Comparison of ENCODE assay signal across 9 cellular contexts in genomic region chr6:156883497-156884252, GRCh38.
DNase-seq lines count a peak whose midpoint lies in the region; ATAC-seq and TF ChIP-seq lines count a peak whose summit lies in the region.
"Had no signal": no experiment of that assay in that cellular context is flagged by ENCODE, and none has a peak within 500 bp of the region (broad histone marks: within the 10 kb centered on the region; RNA-seq: fewer than 3 reads in every experiment).

No MANE protein-coding gene starts in this region.

- peak overlapping the region; percentile 58 for H3K4me3 Mint-ChIP-seq in CD8-positive, alpha-beta T cell
- peak overlapping the region; percentile 12 to 63 for H3K4me3 Mint-ChIP-seq in activated T-cell treated with anti-CD3 and anti-CD28 coated beads, Interleukin-2, amount 50 U/mL, for 72 hours
- peak overlapping the region; percentile 2 to 90 (median 64) for H3K4me3 Mint-ChIP-seq in naive B cell
- no peak overlapping the region for H3K4me3 Mint-ChIP-seq in activated CD8-positive, alpha-beta memory T cell treated with anti-CD3 and anti-CD28 coated beads, Interleukin-2, amount 10 ng/mL, durations not matched to agents 7 days and 5 days

- ATAC-seq in CD8-positive, alpha-beta T cell, result peak; percentile 55
- peak; percentile 44 for ATAC-seq in HG03039 (IDR thresholded peaks at IDR 0.05; ENCODE audit: unreplicated experiment)
- ATAC-seq in activated T-cell treated with anti-CD3 and anti-CD28 coated beads, Interleukin-2, amount 50 U/mL, for 72 hours (replicated peaks in 1 of 2), result peak; percentile 60 to 69
- peak; percentile 83 to 86 for ATAC-seq in naive B cell (ENCODE audit: low read depth in 2 of 2)
- ATAC-seq in HG03139 (IDR thresholded peaks at IDR 0.05; ENCODE audit: unreplicated experiment), result no peak
- no peak for ATAC-seq in activated CD8-positive, alpha-beta memory T cell treated with anti-CD3 and anti-CD28 coated beads, Interleukin-2, amount 10 ng/mL, durations not matched to agents 7 days and 5 days

- H3K36me3 ChIP-seq in CD8-positive, alpha-beta T cell (ENCODE audit: insufficient read depth, low read length), result no peaks in the 10 kb centered on the region

- no peaks in the 10 kb centered on the region for H3K9me3 ChIP-seq in CD8-positive, alpha-beta T cell (ENCODE audit: low read length)

- no peaks in the 10 kb centered on the region for H3K27me3 ChIP-seq in CD8-positive, alpha-beta T cell (ENCODE audit: insufficient read depth, low read length)

- peaks cover 90% of the 10 kb centered on the region for H3K4me1 Mint-ChIP-seq in CD8-positive, alpha-beta T cell (ENCODE audit: low read depth)
- H3K4me1 Mint-ChIP-seq in activated T-cell treated with anti-CD3 and anti-CD28 coated beads, Interleukin-2, amount 50 U/mL, for 72 hours (ENCODE audit: low read depth), result peaks cover 68% of the 10 kb centered on the region
- H3K4me1 Mint-ChIP-seq in naive B cell, result peaks cover 69 to 97% (median 81%) of the 10 kb centered on the region in 3 donors
- H3K4me1 Mint-ChIP-seq in activated CD8-positive, alpha-beta memory T cell treated with anti-CD3 and anti-CD28 coated beads, Interleukin-2, amount 10 ng/mL, durations not matched to agents 7 days and 5 days, result peaks cover 22% of the 10 kb centered on the region

- peaks cover 60% of the 10 kb centered on the region for H3K4me1 ChIP-seq in CD8-positive, alpha-beta T cell (ENCODE audit: insufficient read depth, low read length)

- peak in 1 of 7 experiments; percentile 34 for DNase-seq in CD8-positive, alpha-beta T cell
- DNase-seq in activated T-cell treated with anti-CD3 and anti-CD28 coated beads, Interleukin-2, amount 50 U/mL, for 72 hours, result peak in 1 of 2 donors; percentile 44
- DNase-seq in naive B cell, result peak; percentile 23
- DNase-seq in HUDEP-2 (lab: John Stamatoyannopoulos, UW; ENCODE audit: unreplicated experiment in 76 of 76), result no peak
- DNase-seq in activated CD8-positive, alpha-beta memory T cell treated with anti-CD3 and anti-CD28 coated beads, Interleukin-2, amount 10 ng/mL, durations not matched to agents 7 days and 5 days, result no peak
- DNase-seq in substantia nigra (lab: John Stamatoyannopoulos, UW), result no peak

- no peaks in the 10 kb centered on the region for H3K27me3 Mint-ChIP-seq in CD8-positive, alpha-beta T cell (ENCODE audit: low read depth)
- no peaks in the 10 kb centered on the region for H3K27me3 Mint-ChIP-seq in activated T-cell treated with anti-CD3 and anti-CD28 coated beads, Interleukin-2, amount 50 U/mL, for 72 hours (ENCODE audit: low read depth)
- no peaks in the 10 kb centered on the region for H3K27me3 Mint-ChIP-seq in naive B cell
- H3K27me3 Mint-ChIP-seq in activated CD8-positive, alpha-beta memory T cell treated with anti-CD3 and anti-CD28 coated beads, Interleukin-2, amount 10 ng/mL, durations not matched to agents 7 days and 5 days, result no peaks in the 10 kb centered on the region

- intact Hi-C loops in CD8-positive, alpha-beta T cell (cut with DNase I, micrococcal nuclease), result no loop called here

- H3K27ac ChIP-seq in CD8-positive, alpha-beta T cell (ENCODE audit: low read depth, low read length), result no peak overlapping the region
- no peak overlapping the region for H3K27ac ChIP-seq in substantia nigra (ENCODE audit: low read depth, low read length, poor library complexity, severe bottlenecking)
- H3K27ac ChIP-seq: HL-60 had no signal

- no peaks in the 10 kb centered on the region for H3K9me3 Mint-ChIP-seq in CD8-positive, alpha-beta T cell
- H3K9me3 Mint-ChIP-seq in activated T-cell treated with anti-CD3 and anti-CD28 coated beads, Interleukin-2, amount 50 U/mL, for 72 hours, result no peaks in the 10 kb centered on the region
- no peaks in the 10 kb centered on the region for H3K9me3 Mint-ChIP-seq in naive B cell
- H3K9me3 Mint-ChIP-seq in activated CD8-positive, alpha-beta memory T cell treated with anti-CD3 and anti-CD28 coated beads, Interleukin-2, amount 10 ng/mL, durations not matched to agents 7 days and 5 days (ENCODE audit: low read depth), result no peaks in the 10 kb centered on the region

- TF ChIP-seq CTCF in CD8-positive, alpha-beta T cell (IDR thresholded peaks at IDR 0.05), result no peak

- H3K4me3 ChIP-seq in CD8-positive, alpha-beta T cell (ENCODE audit: low read depth, low read length), result no peak overlapping the region

- no peaks in the 10 kb centered on the region for H3K36me3 Mint-ChIP-seq in CD8-positive, alpha-beta T cell
- no peaks in the 10 kb centered on the region for H3K36me3 Mint-ChIP-seq in activated T-cell treated with anti-CD3 and anti-CD28 coated beads, Interleukin-2, amount 50 U/mL, for 72 hours (ENCODE audit: insufficient read depth in 2 of 2)
- H3K36me3 Mint-ChIP-seq in naive B cell, result peaks cover 0 to 4% of the 10 kb centered on the region in 2 donors
- peaks cover 4% of the 10 kb centered on the region for H3K36me3 Mint-ChIP-seq in activated CD8-positive, alpha-beta memory T cell treated with anti-CD3 and anti-CD28 coated beads, Interleukin-2, amount 10 ng/mL, durations not matched to agents 7 days and 5 days

- POLR2A ChIA-PET in CD8-positive, alpha-beta T cell (lab: Charles Lee), result interaction anchor here (2.0 kb wide), 1 partner anchor 18 kb away, joined by 6 read pairs; no protein-coding TSS in a partner anchor

- CTCF ChIA-PET in CD8-positive, alpha-beta T cell (lab: Charles Lee), result interaction anchor here (1.0 to 1.1 kb wide), 2 partner anchors 8 to 352 kb away, joined by 3 read pairs; no protein-coding TSS in a partner anchor
- CTCF ChIA-PET in activated CD8-positive, alpha-beta memory T cell treated with anti-CD3 and anti-CD28 coated beads, Interleukin-2, amount 10 ng/mL, durations not matched to agents 7 days and 5 days (lab: Charles Lee), result interaction anchor here (1.1 kb wide), 1 partner anchor 11 kb away, joined by 3 read pairs; no protein-coding TSS in a partner anchor

- peak overlapping the region; percentile 64 for H3K27ac Mint-ChIP-seq in CD8-positive, alpha-beta T cell
- no peak overlapping the region for H3K27ac Mint-ChIP-seq in activated T-cell treated with anti-CD3 and anti-CD28 coated beads, Interleukin-2, amount 50 U/mL, for 72 hours
- H3K27ac Mint-ChIP-seq in naive B cell, result peak overlapping the region; percentile 73 to 93 (median 84)
- no peak overlapping the region for H3K27ac Mint-ChIP-seq in activated CD8-positive, alpha-beta memory T cell treated with anti-CD3 and anti-CD28 coated beads, Interleukin-2, amount 10 ng/mL, durations not matched to agents 7 days and 5 days

Comparison
In these comparisons a context has a peak if more than half of its experiments do, and no peak if none do; other contexts are left out.
1. ATAC-seq: peak in CD8-positive, alpha-beta T cell (single experiment), HG03039 (single experiment), activated T-cell treated with anti-CD3 and anti-CD28 coated beads, Interleukin-2, amount 50 U/mL, for 72 hours (2 of 2) and naive B cell (2 of 2); none in HG03139 (single experiment) and activated CD8-positive, alpha-beta memory T cell treated with anti-CD3 and anti-CD28 coated beads, Interleukin-2, amount 10 ng/mL, durations not matched to agents 7 days and 5 days (single experiment).
2. H3K27ac Mint-ChIP-seq: peak in CD8-positive, alpha-beta T cell (single experiment) and naive B cell (6 of 6); none in activated T-cell treated with anti-CD3 and anti-CD28 coated beads, Interleukin-2, amount 50 U/mL, for 72 hours (single experiment) and activated CD8-positive, alpha-beta memory T cell treated with anti-CD3 and anti-CD28 coated beads, Interleukin-2, amount 10 ng/mL, durations not matched to agents 7 days and 5 days (single experiment).